ENCODE assay signal across 1 cellular context in genomic region chr3:197000211-197000610, GRCh38.
TF ChIP-seq lines count a peak whose summit lies in the region.

No MANE protein-coding gene starts in this region.

TF ChIP-seq in WTC11, 78 proteins besides CTCF, POLR2A, EP300 and RAD21 (continued from another document):
- TF ChIP-seq ZNF512 (CRISPR knock-in tag; IDR thresholded peaks at IDR 0.05; ENCODE audit: borderline replicate concordance) (no peak), ATF6 (CRISPR knock-in tag; IDR thresholded peaks at IDR 0.05) (no peak), FOXP1 (CRISPR knock-in tag; IDR thresholded peaks at IDR 0.05; ENCODE audit: borderline replicate concordance) (no peak), ZNF532 (CRISPR knock-in tag; IDR thresholded peaks at IDR 0.05; ENCODE audit: borderline replicate concordance) (no peak), E2F5 (CRISPR knock-in tag; IDR thresholded peaks at IDR 0.05) (no peak), CREM (CRISPR knock-in tag; IDR thresholded peaks at IDR 0.05) (no peak), KAT7 (CRISPR knock-in tag; IDR thresholded peaks at IDR 0.05; ENCODE audit: borderline replicate concordance) (no peak), ZNF281 (CRISPR knock-in tag; IDR thresholded peaks at IDR 0.05) (no peak), E2F1 (CRISPR knock-in tag; IDR thresholded peaks at IDR 0.05) (no peak)
